In genomic region chr11:70212227-70212811, GRCh38 we compare ENCODE assay signal across 1 cellular context.
TF ChIP-seq lines count a peak whose summit lies in the region.

No MANE protein-coding gene starts in this region.

TF ChIP-seq in K562, 482 proteins besides CTCF, POLR2A, EP300 and RAD21 (continued from another document):
- no peak for TF ChIP-seq REST (CRISPR knock-in tag; IDR thresholded peaks at IDR 0.05; ENCODE audit: low read depth)
- no peak for TF ChIP-seq RBFOX2 (IDR thresholded peaks at IDR 0.05; ENCODE audit: low read depth, low read length)
- TF ChIP-seq SMAD4 (CRISPR knock-in tag; conservative IDR thresholded peaks at IDR 0.05) = no peak
- no peak for TF ChIP-seq ZNF431 (CRISPR knock-in tag; IDR thresholded peaks at IDR 0.05)
- TF ChIP-seq, protein P1, sequence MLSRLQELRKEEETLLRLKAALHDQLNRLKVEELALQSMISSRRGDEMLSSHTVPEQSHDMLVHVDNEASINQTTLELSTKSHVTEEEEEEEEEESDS (CRISPR knock-in tag; IDR thresholded peaks at IDR 0.05) = no peak
- no peak for TF ChIP-seq ZBTB1 (CRISPR knock-in tag; IDR thresholded peaks at IDR 0.05; ENCODE audit: borderline replicate concordance, low read depth)
- no peak for TF ChIP-seq MEIS2 (IDR thresholded peaks at IDR 0.05; ENCODE audit: partially characterized antibody)
- no peak for TF ChIP-seq ZFPM2 (CRISPR knock-in tag; IDR thresholded peaks at IDR 0.05)
